Comparison of ENCODE assay signal across 16 cellular contexts in genomic region chr10:123808286-123808685, GRCh38.
DNase-seq lines count a peak whose midpoint lies in the region; ATAC-seq and TF ChIP-seq lines count a peak whose summit lies in the region.
"Had no signal": no experiment of that assay in that cellular context is flagged by ENCODE, and none has a peak within 500 bp of the region (broad histone marks: within the 10 kb centered on the region; RNA-seq: fewer than 3 reads in every experiment).

No MANE protein-coding gene starts in this region.

- no peaks in the 10 kb centered on the region for H3K36me3 Mint-ChIP-seq in chondrocyte (ENCODE audit: low read depth)

- no peaks in the 10 kb centered on the region for H3K79me2 ChIP-seq in GM23248 (ENCODE audit: insufficient read depth)
- H3K79me2 ChIP-seq in mammary epithelial cell (ENCODE audit: insufficient read depth, low read length), result no peaks in the 10 kb centered on the region

- peak overlapping the region; percentile 78 for H3K4me2 ChIP-seq in GM23248 (ENCODE audit: unreplicated experiment)
- H3K4me2 ChIP-seq in mammary epithelial cell (ENCODE audit: insufficient read depth, low read depth, low read length), result no peak overlapping the region

- peaks cover 15% of the 10 kb centered on the region for H3F3A ChIP-seq in GM23248 (ENCODE audit: insufficient read depth)

- no peaks in the 10 kb centered on the region for H3K9me2 ChIP-seq in GM23248 (ENCODE audit: insufficient read depth)

- TF ChIP-seq POLR2A in sigmoid colon (IDR thresholded peaks at IDR 0.05) (no peak), gastrocnemius medialis (IDR thresholded peaks at IDR 0.05) (no peak)

- peaks cover 39% of the 10 kb centered on the region for H3K4me1 ChIP-seq in GM23248 (ENCODE audit: insufficient read depth)
- peaks cover 13% of the 10 kb centered on the region for H3K4me1 ChIP-seq in mammary epithelial cell (ENCODE audit: insufficient read depth, low read length)
- H3K4me1 ChIP-seq in sigmoid colon, result peaks cover 0 to 46% (median 26%) of the 10 kb centered on the region in 4 donors
- H3K4me1 ChIP-seq in gastrocnemius medialis, result no peaks in the 10 kb centered on the region

- TF ChIP-seq CTCF in mammary epithelial cell (conservative IDR thresholded peaks at IDR 0.05 in 1 of 2, IDR thresholded peaks at IDR 0.05 in 1 of 2; ENCODE audit: extremely low read depth in 1 of 2, insufficient read depth in 1 of 2, low read depth in 1 of 2, low read length in 2 of 2) (no peak), sigmoid colon (IDR thresholded peaks at IDR 0.05) (no peak), chondrocyte (IDR thresholded peaks at IDR 0.05) (no peak), gastrocnemius medialis (IDR thresholded peaks at IDR 0.05 in 4 of 5, conservative IDR thresholded peaks at IDR 0.05 in 1 of 5) (no peak)

- no TSS peak for BruUV-seq in mammary epithelial cell (replicated peaks; lab: Mats Ljungman, UMichigan)

- H3K4me3 Mint-ChIP-seq in chondrocyte (ENCODE audit: unreplicated experiment), result no peak overlapping the region

- CTCF ChIA-PET in mammary epithelial cell (lab: Charles Lee; ENCODE audit: low non-redundant PET), result no interaction called here

- no peaks in the 10 kb centered on the region for H3K9me3 Mint-ChIP-seq in chondrocyte (ENCODE audit: low read depth)

- intact Hi-C loops in mammary epithelial cell (cut with micrococcal nuclease) (no loop called here), sigmoid colon (cut with DNase I) (no loop called here), gastrocnemius medialis (cut with DNase I; ENCODE audit: low total_unique reads) (no loop called here)

- H3K27me3 ChIP-seq in GM23248 (replicated peaks; ENCODE audit: insufficient read depth) (no peaks in the 10 kb centered on the region), mammary epithelial cell (ENCODE audit: insufficient read depth, low read length) (no peaks in the 10 kb centered on the region), sigmoid colon (no peaks in the 10 kb centered on the region), gastrocnemius medialis (no peaks in the 10 kb centered on the region)

- no peak overlapping the region for H3K27ac Mint-ChIP-seq in chondrocyte (ENCODE audit: unreplicated experiment)

- H3K9me3 ChIP-seq in GM23248 (ENCODE audit: low read depth) (no peaks in the 10 kb centered on the region), mammary epithelial cell (replicated peaks; ENCODE audit: insufficient read depth, low read length) (no peaks in the 10 kb centered on the region), sigmoid colon (no peaks in the 10 kb centered on the region), gastrocnemius medialis (no peaks in the 10 kb centered on the region)

- peaks cover 8% of the 10 kb centered on the region for H3K27me3 Mint-ChIP-seq in chondrocyte (ENCODE audit: low read depth)

- H3K9ac ChIP-seq in GM23248 (peak overlapping the region; percentile 72), mammary epithelial cell (ENCODE audit: insufficient read depth, low read length) (no peak overlapping the region)

- H3K4me1 Mint-ChIP-seq in chondrocyte (ENCODE audit: low read depth), result no peaks in the 10 kb centered on the region

- H3K36me3 ChIP-seq in GM23248 (ENCODE audit: low read depth), result no peaks in the 10 kb centered on the region
- no peaks in the 10 kb centered on the region for H3K36me3 ChIP-seq in mammary epithelial cell (ENCODE audit: insufficient read depth, low read length)
- H3K36me3 ChIP-seq in sigmoid colon, result no peaks in the 10 kb centered on the region
- no peaks in the 10 kb centered on the region for H3K36me3 ChIP-seq in gastrocnemius medialis

- ATAC-seq in GM18517 (IDR thresholded peaks at IDR 0.05; ENCODE audit: unreplicated experiment), result no peak
- no peak for ATAC-seq in gastrocnemius medialis
- ATAC-seq: K562 had no signal

- TF ChIP-seq EP300 in sigmoid colon (IDR thresholded peaks at IDR 0.05), result no peak

- 73 to 78% methylated on average over 2 of the region's 2 CpGs for WGBS in GM23248 (ENCODE audit: low coverage in 1 of 2, low lambda C conversion rate in 2 of 2, missing lambda C conversion rate in 2 of 2), 2 experiments
- 85% methylated on average over 2 of the region's 2 CpGs for WGBS in mammary epithelial cell (ENCODE audit: low coverage, missing lambda C conversion rate)
- 80 to 94% methylated on average over 2 of the region's 2 CpGs for WGBS in sigmoid colon, 2 donors

- in situ Hi-C loops in GM23248 (cut with MboI), result no loop called here
- in situ Hi-C loops in mammary epithelial cell (cut with MboI; ENCODE audit: low sequenced_read_pairs in 2 of 2), result no loop called here
- in situ Hi-C loops in gastrocnemius medialis (cut with MboI; ENCODE audit: low sequenced_read_pairs in 4 of 4), result no loop called here

- H3K27ac ChIP-seq in GM23248 (peak overlapping the region; percentile 95), mammary epithelial cell (ENCODE audit: insufficient read depth, low read depth, low read length) (peak overlapping the region; percentile 40), sigmoid colon (peak overlapping the region; percentile 37 to 81 (median 71)), gastrocnemius medialis (no peak overlapping the region)
- H3K27ac ChIP-seq: RWPE1 had no signal

- H2AFZ ChIP-seq in GM23248 (peak overlapping the region; percentile 66), mammary epithelial cell (ENCODE audit: low read depth, low read length) (peak overlapping the region; percentile 27)

- dilution Hi-C loops in mammary epithelial cell (cut with HindIII; ENCODE audit: low sequenced_read_pairs), result no loop called here

- H3K4me3 ChIP-seq in GM23248 (no peak overlapping the region), mammary epithelial cell (replicated peaks in 1 of 3; ENCODE audit: insufficient read depth in 1 of 3, low read depth in 2 of 3, low read length in 3 of 3) (no peak overlapping the region), sigmoid colon (no peak overlapping the region), gastrocnemius medialis (no peak overlapping the region)
- H3K4me3 ChIP-seq: K562 had no signal

- H4K20me1 ChIP-seq in GM23248 (ENCODE audit: insufficient read depth) (no peaks in the 10 kb centered on the region), mammary epithelial cell (ENCODE audit: insufficient read depth, low read length) (no peaks in the 10 kb centered on the region)

- peak; percentile 29 for DNase-seq in GM23248
- DNase-seq in mammary epithelial cell, result no peak
- DNase-seq in islet precursor cell, result peak; percentile 69
- no peak for DNase-seq in sigmoid colon
- DNase-seq in chondrocyte (ENCODE audit: low spot score), result no peak
- no peak for DNase-seq in AG08395 (ENCODE audit: low spot score)
- DNase-seq in gastrocnemius medialis, result no peak
- DNase-seq: DMS 273 treated with DMSO at 0.1 percent for 48 hours, NCI-H1048, NCI-H146, NCI-H345, NCI-H526 treated with DMSO at 0.1 percent for 48 hours, OCI-M1 had no signal

Comparison
In these comparisons a context has a peak if more than half of its experiments do, and no peak if none do; other contexts are left out.
1. DNase-seq: peak in GM23248 (single experiment) and islet precursor cell (single experiment); none in mammary epithelial cell (single experiment), sigmoid colon (single experiment), chondrocyte (single experiment), AG08395 (single experiment) and gastrocnemius medialis (0 of 2).
2. H3K27ac ChIP-seq: peak in GM23248 (single experiment), mammary epithelial cell (single experiment) and sigmoid colon (4 of 4); none in gastrocnemius medialis (0 of 4).